21 cellular contexts compared by ENCODE assay signal in the genomic region with DNA sequence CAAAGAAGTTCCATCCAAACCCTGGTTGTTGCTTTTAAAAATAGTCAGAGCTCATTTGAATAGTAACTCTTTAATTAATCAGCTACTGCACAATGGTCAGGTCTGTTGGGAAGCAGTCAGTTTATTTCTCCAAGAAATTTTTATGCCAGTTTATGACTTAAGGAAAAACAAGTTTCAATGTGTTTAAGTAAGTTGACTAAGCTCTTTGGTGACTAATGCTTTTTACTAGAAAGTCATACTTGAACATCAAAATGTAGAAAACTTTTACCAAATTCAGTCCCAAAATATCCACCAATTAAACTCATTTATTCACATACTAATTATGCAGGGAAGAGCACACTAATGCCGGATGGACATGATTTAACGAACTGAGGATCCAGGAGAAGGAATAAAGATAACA. TPM values are rescaled to one million over a fixed set of nuclear protein-coding genes. Genes with fewer than 3 reads are reported as not detected.
"Had no signal": no experiment of that assay in that cellular context is flagged by ENCODE, and none has a peak within 500 bp of the region (broad histone marks: within the 10 kb centered on the region; RNA-seq: fewer than 3 reads in every experiment).

No MANE protein-coding gene starts in this region.

- H3K4me3 ChIP-seq: lung, prostate gland, sigmoid colon had no signal

- DNase-seq: activated CD4-positive, alpha-beta memory T cell treated with anti-CD3 and anti-CD28 coated beads, Interleukin-2, amount 10 ng/mL, durations not matched to agents 7 days and 5 days; activated gamma-delta T cell treated with Interleukin-2 at 50 U/mL for 16 hours; activated naive CD8-positive, alpha-beta T cell treated with anti-CD3 and anti-CD28 coated beads, Interleukin-2, amount 10 ng/mL, durations not matched to agents 7 days and 5 days; activated T-cell treated with anti-CD3 and anti-CD28 coated beads, Interleukin-2, amount 50 U/mL, for 72 hours; aorta; caudate nucleus; cortex of kidney; effector CD8-positive, alpha-beta T cell; hypothalamus; left cardiac atrium; naive thymus-derived CD4-positive, alpha-beta T cell; nucleus accumbens; sigmoid colon; stimulated activated CD4-positive, alpha-beta T cell treated with anti-CD3 and anti-CD28 coated beads, Interleukin-12 subunit alpha, Interleukin-12 subunit beta, amount 100 ng/mL, for 4 hours; stimulated activated naive CD4-positive, alpha-beta T cell treated with Interleukin-2 at 50 U/mL for 16 hours; T-cell; T1000; trophoblast cell had no signal

- H3K27me3 Mint-ChIP-seq: activated CD4-positive, alpha-beta memory T cell treated with anti-CD3 and anti-CD28 coated beads, Interleukin-2, amount 10 ng/mL, durations not matched to agents 7 days and 5 days had no signal

- H3K36me3 ChIP-seq: prostate gland had no signal

- H3K4me1 Mint-ChIP-seq: activated CD4-positive, alpha-beta memory T cell treated with anti-CD3 and anti-CD28 coated beads, Interleukin-2, amount 10 ng/mL, durations not matched to agents 7 days and 5 days; activated naive CD8-positive, alpha-beta T cell treated with anti-CD3 and anti-CD28 coated beads, Interleukin-2, amount 10 ng/mL, durations not matched to agents 7 days and 5 days; naive thymus-derived CD4-positive, alpha-beta T cell; T-cell had no signal

- H3K4me3 Mint-ChIP-seq: activated CD4-positive, alpha-beta memory T cell treated with anti-CD3 and anti-CD28 coated beads, Interleukin-2, amount 10 ng/mL, durations not matched to agents 7 days and 5 days; activated naive CD8-positive, alpha-beta T cell treated with anti-CD3 and anti-CD28 coated beads, Interleukin-2, amount 10 ng/mL, durations not matched to agents 7 days and 5 days; activated T-cell treated with anti-CD3 and anti-CD28 coated beads, Interleukin-2, amount 50 U/mL, for 72 hours; naive thymus-derived CD4-positive, alpha-beta T cell; T-cell had no signal

- H3K36me3 Mint-ChIP-seq: activated naive CD8-positive, alpha-beta T cell treated with anti-CD3 and anti-CD28 coated beads, Interleukin-2, amount 10 ng/mL, durations not matched to agents 7 days and 5 days; T-cell had no signal

- ATAC-seq: activated T-cell treated with anti-CD3 and anti-CD28 coated beads, Interleukin-2, amount 50 U/mL, for 72 hours; left cardiac atrium; naive thymus-derived CD4-positive, alpha-beta T cell; T-cell had no signal

- H3K9me3 Mint-ChIP-seq: activated CD4-positive, alpha-beta memory T cell treated with anti-CD3 and anti-CD28 coated beads, Interleukin-2, amount 10 ng/mL, durations not matched to agents 7 days and 5 days; activated naive CD8-positive, alpha-beta T cell treated with anti-CD3 and anti-CD28 coated beads, Interleukin-2, amount 10 ng/mL, durations not matched to agents 7 days and 5 days had no signal

- H3K27me3 ChIP-seq: sigmoid colon had no signal

- H3K4me1 ChIP-seq: prostate gland had no signal

- H3K9me3 ChIP-seq: prostate gland, sigmoid colon had no signal

- H3K27ac ChIP-seq: prostate gland, VCaP had no signal

- H3K27ac Mint-ChIP-seq: activated CD4-positive, alpha-beta memory T cell treated with anti-CD3 and anti-CD28 coated beads, Interleukin-2, amount 10 ng/mL, durations not matched to agents 7 days and 5 days; activated naive CD8-positive, alpha-beta T cell treated with anti-CD3 and anti-CD28 coated beads, Interleukin-2, amount 10 ng/mL, durations not matched to agents 7 days and 5 days; activated T-cell treated with anti-CD3 and anti-CD28 coated beads, Interleukin-2, amount 50 U/mL, for 72 hours; naive thymus-derived CD4-positive, alpha-beta T cell; T-cell had no signal

RNA-seq across cellular contexts. Expression of gene PRICKLE2, which starts 22.1 kb away (rescaled TPM):
- total RNA-seq: activated CD4-positive, alpha-beta memory T cell treated with anti-CD3 and anti-CD28 coated beads, Interleukin-2, amount 10 ng/mL, durations not matched to agents 7 days and 5 days; activated naive CD8-positive, alpha-beta T cell treated with anti-CD3 and anti-CD28 coated beads, Interleukin-2, amount 10 ng/mL, durations not matched to agents 7 days and 5 days had no signal
